In the genomic region with DNA sequence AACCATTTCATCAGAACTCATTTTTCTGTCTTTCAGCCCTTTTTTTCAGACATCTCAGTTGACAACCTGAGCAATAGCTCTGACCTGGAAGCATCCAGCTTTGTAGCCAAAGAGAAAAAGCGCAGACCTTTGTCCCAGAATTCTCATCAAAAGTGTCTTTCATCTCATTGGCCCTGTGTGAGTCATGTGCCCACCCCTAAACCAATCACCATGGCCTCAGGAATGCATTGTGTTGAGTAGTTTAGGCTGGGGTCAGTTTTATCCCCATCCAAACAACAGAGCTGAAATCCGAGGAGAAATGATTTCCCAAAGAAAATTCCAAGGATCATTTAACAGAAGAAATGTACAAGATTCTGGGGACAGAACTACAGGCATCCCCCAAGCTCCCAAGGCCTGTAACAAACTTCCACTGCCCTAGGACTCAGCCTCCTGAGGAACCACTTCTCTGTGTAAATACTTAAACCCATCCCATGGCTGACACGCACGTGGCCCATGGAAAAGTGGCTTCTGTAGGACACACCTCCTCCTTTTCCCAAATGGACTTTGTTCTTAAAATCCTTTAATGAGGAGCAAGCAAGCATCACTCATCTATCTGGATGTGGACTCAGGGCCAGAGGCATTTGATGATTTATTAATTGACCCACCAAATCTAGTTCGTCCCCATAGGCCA, we compare ENCODE assay signal across 17 cellular contexts.
DNase-seq lines count a peak whose midpoint lies in the region; ATAC-seq, FAIRE-seq and TF ChIP-seq lines count a peak whose summit lies in the region.
"Had no signal": no experiment of that assay in that cellular context is flagged by ENCODE, and none has a peak within 500 bp of the region (broad histone marks: within the 10 kb centered on the region; RNA-seq: fewer than 3 reads in every experiment).

No MANE protein-coding gene starts in this region.

- H3K9me3 ChIP-seq in WERI-Rb-1 (ENCODE audit: severe bottlenecking), result no peaks in the 10 kb centered on the region
- H3K9me3 ChIP-seq: A549, BE2C had no signal

- peak; percentile 13 for FAIRE-seq in bronchial epithelial cell (lab: Jason Lieb, UNC)
- FAIRE-seq: A549, GM12878, GM18507 had no signal

- H3K4me3 ChIP-seq in bronchial epithelial cell (ENCODE audit: low read depth, low read length) (no peak overlapping the region), WERI-Rb-1 (ENCODE audit: low read depth, low read length) (no peak overlapping the region)
- H3K4me3 ChIP-seq: A549, GM12878 had no signal

- H3K36me3 ChIP-seq in bronchial epithelial cell (ENCODE audit: control insufficient read depth, insufficient read depth, low read length) (no peaks in the 10 kb centered on the region), WERI-Rb-1 (no peaks in the 10 kb centered on the region)
- H3K36me3 ChIP-seq: BE2C had no signal

- H3K27me3 ChIP-seq in bronchial epithelial cell (ENCODE audit: control insufficient read depth, insufficient read depth, low read length) (no peaks in the 10 kb centered on the region), WERI-Rb-1 (ENCODE audit: insufficient read depth, low read depth, severe bottlenecking) (no peaks in the 10 kb centered on the region)
- H3K27me3 ChIP-seq: BE2C had no signal

- H3K27ac ChIP-seq in WERI-Rb-1, result no peak overlapping the region
- H3K27ac ChIP-seq: A549, C4-2B, HL-60 had no signal

- DNase-seq in bronchial epithelial cell (ENCODE audit: low read depth), result no peak
- DNase-seq in islet precursor cell, result peak; percentile 16
- DNase-seq in mucosa of gallbladder (ENCODE audit: low spot score), result peak; percentile 43
- DNase-seq in ureter (ENCODE audit: low spot score), result peak; percentile 18
- no peak for DNase-seq in WERI-Rb-1
- DNase-seq: BE2C; CD4-positive, alpha-beta memory T cell; DMS79; GOT3; H9 had no signal

- ATAC-seq in GM19351 (IDR thresholded peaks at IDR 0.05; ENCODE audit: unreplicated experiment) (no peak), HG03135 (IDR thresholded peaks at IDR 0.05; ENCODE audit: unreplicated experiment) (no peak)
- ATAC-seq: A549, GM12878 had no signal

- TF ChIP-seq CTCF in bronchial epithelial cell (IDR thresholded peaks at IDR 0.05; ENCODE audit: insufficient read depth, low read length, severe bottlenecking), result no peak
- no peak for TF ChIP-seq CTCF in WERI-Rb-1 (IDR thresholded peaks at IDR 0.05; ENCODE audit: low read depth, low read length)

Comparison
In these comparisons a context has a peak if more than half of its experiments do, and no peak if none do; other contexts are left out.
1. DNase-seq: peak in islet precursor cell (single experiment), mucosa of gallbladder (single experiment) and ureter (single experiment); none in bronchial epithelial cell (single experiment) and WERI-Rb-1 (single experiment).